In genomic region chr19:50473336-50473735, GRCh38 we compare ENCODE assay signal across 14 cellular contexts. TPM values are rescaled to one million over a fixed set of nuclear protein-coding genes. Genes with fewer than 3 reads are reported as not detected.
DNase-seq lines count a peak whose midpoint lies in the region; ATAC-seq and TF ChIP-seq lines count a peak whose summit lies in the region.
"Not testable (repeated sequence)": the region's sequence is repeated elsewhere in the genome, so short reads cannot be mapped to it uniquely, and the experiment has no call there.
"Had no signal": no experiment of that assay in that cellular context is flagged by ENCODE, and none has a peak within 500 bp of the region (broad histone marks: within the 10 kb centered on the region; RNA-seq: fewer than 3 reads in every experiment).

No MANE protein-coding gene starts in this region.

- CTCF ChIA-PET in CD4-positive, alpha-beta memory T cell (lab: Charles Lee; ENCODE audit: partially characterized antibody): interaction anchor here (1.2 to 1.5 kb wide), 3 partner anchors 11 to 115 kb away, joined by 3 to 7 read pairs (median 3); no protein-coding TSS in a partner anchor
- CTCF ChIA-PET in RWPE1 (lab: Yijun Ruan, JAX): interaction anchor here (0.7 kb wide), 2 partner anchors 326 to 1322 kb away, joined by 3 to 9 read pairs; partner anchors contain the start of gene FPR3
- CTCF ChIA-PET in activated B cell treated with CpG ODN at 0.5 μM for 24 hours (lab: Charles Lee): interaction anchor here (0.5 to 0.7 kb wide), 2 partner anchors 24 to 449 kb away, joined by 3 to 4 read pairs; no protein-coding TSS in a partner anchor

- peaks cover 5 to 18% of the 10 kb centered on the region in 2 donors for H3K36me3 Mint-ChIP-seq in CD4-positive, alpha-beta memory T cell
- H3K36me3 Mint-ChIP-seq in IgD-negative memory B cell: not testable (repeated sequence)
- H3K36me3 Mint-ChIP-seq in activated B cell treated with CpG ODN at 0.5 μM for 24 hours (ENCODE audit: low read depth): peaks cover 13% of the 10 kb centered on the region
- H3K36me3 Mint-ChIP-seq in central memory CD8-positive, alpha-beta T cell (ENCODE audit: insufficient read depth): peaks cover 22% of the 10 kb centered on the region
- peaks cover 34% of the 10 kb centered on the region for H3K36me3 Mint-ChIP-seq in stimulated activated effector memory CD8-positive, alpha-beta T cell treated with anti-CD3 and anti-CD28 coated beads, Interleukin-12 subunit alpha, Interleukin-12 subunit beta, amount 100 ng/mL, for 72 hours

- H3K27ac Mint-ChIP-seq in CD4-positive, alpha-beta memory T cell: peak overlapping the region in 6 of 7 donors; percentile 15 to 79 (median 48)
- H3K27ac Mint-ChIP-seq in IgD-negative memory B cell (peak overlapping the region; percentile 16 to 74 (median 59)), activated B cell treated with CpG ODN at 0.5 μM for 24 hours (peak overlapping the region; percentile 16)
- H3K27ac Mint-ChIP-seq in central memory CD8-positive, alpha-beta T cell (ENCODE audit: low read depth): peak overlapping the region; percentile 4
- peak overlapping the region; percentile 21 for H3K27ac Mint-ChIP-seq in stimulated activated effector memory CD8-positive, alpha-beta T cell treated with anti-CD3 and anti-CD28 coated beads, Interleukin-12 subunit alpha, Interleukin-12 subunit beta, amount 100 ng/mL, for 72 hours

- DNase-seq in CD4-positive, alpha-beta memory T cell; RWPE1 (ENCODE audit: low spot score); activated B cell treated with CpG ODN at 0.5 μM for 24 hours; central memory CD8-positive, alpha-beta T cell (ENCODE audit: low spot score in 2 of 2); stimulated activated effector memory CD8-positive, alpha-beta T cell treated with anti-CD3 and anti-CD28 coated beads, Interleukin-12 subunit alpha, Interleukin-12 subunit beta, amount 100 ng/mL, for 72 hours (ENCODE audit: low spot score in 2 of 2): not testable (repeated sequence)
- DNase-seq in kidney tubule cell (ENCODE audit: low spot score): peak; percentile 24

- TF ChIP-seq CTCF in RWPE1 (conservative IDR thresholded peaks at IDR 0.05; ENCODE audit: low read depth); activated B cell treated with CpG ODN at 0.5 μM for 24 hours (IDR thresholded peaks at IDR 0.05): not testable (repeated sequence)

- POLR2A ChIA-PET in CD4-positive, alpha-beta memory T cell (lab: Charles Lee; ENCODE audit: partially characterized antibody): interaction anchor here (0.7 kb wide), 1 partner anchor 680 kb away, joined by 3 read pairs; no protein-coding TSS in a partner anchor
- POLR2A ChIA-PET in RWPE1 (lab: Yijun Ruan, JAX; ENCODE audit: low non-redundant PET): not testable (repeated sequence)
- POLR2A ChIA-PET in activated B cell treated with CpG ODN at 0.5 μM for 24 hours (lab: Charles Lee): interaction anchor here (0.9 to 1.6 kb wide), 3 partner anchors 38 to 116 kb away, joined by 5 to 8 read pairs (median 5); partner anchors contain the start of genes JOSD2 and SPIB

- ATAC-seq in activated B cell treated with CpG ODN at 0.5 μM for 24 hours (ENCODE audit: low read depth); central memory CD8-positive, alpha-beta T cell (replicated peaks; ENCODE audit: extremely low read depth, poor library complexity, severe bottlenecking); stimulated activated effector memory CD8-positive, alpha-beta T cell treated with anti-CD3 and anti-CD28 coated beads, Interleukin-12 subunit alpha, Interleukin-12 subunit beta, amount 100 ng/mL, for 72 hours: not testable (repeated sequence)

- H3K4me1 ChIP-seq in CD4-positive, alpha-beta memory T cell (ENCODE audit: insufficient read depth, low read length): peaks cover 16% of the 10 kb centered on the region

- H3K27me3 ChIP-seq in CD4-positive, alpha-beta memory T cell (ENCODE audit: insufficient read depth, low read length): not testable (repeated sequence)

- H3K36me3 ChIP-seq in CD4-positive, alpha-beta memory T cell (ENCODE audit: insufficient read depth, low read length): not testable (repeated sequence)

- not testable (repeated sequence) for H3K27ac ChIP-seq in CD4-positive, alpha-beta memory T cell (ENCODE audit: low read depth, low read length)
- 0 out of 2 replicates have a peak overlapping the region, but pooled peaks have one; percentile 10 for H3K27ac ChIP-seq in RWPE1

- not testable (repeated sequence) for H3K4me3 Mint-ChIP-seq in CD4-positive, alpha-beta memory T cell; IgD-negative memory B cell; activated B cell treated with CpG ODN at 0.5 μM for 24 hours; central memory CD8-positive, alpha-beta T cell; stimulated activated effector memory CD8-positive, alpha-beta T cell treated with anti-CD3 and anti-CD28 coated beads, Interleukin-12 subunit alpha, Interleukin-12 subunit beta, amount 100 ng/mL, for 72 hours

- intact Hi-C loops in CD4-positive, alpha-beta memory T cell (cut with micrococcal nuclease); activated B cell treated with CpG ODN at 0.5 μM for 24 hours (cut with micrococcal nuclease): not testable (repeated sequence)

- H3K9me3 Mint-ChIP-seq in CD4-positive, alpha-beta memory T cell; IgD-negative memory B cell; activated B cell treated with CpG ODN at 0.5 μM for 24 hours; central memory CD8-positive, alpha-beta T cell; stimulated activated effector memory CD8-positive, alpha-beta T cell treated with anti-CD3 and anti-CD28 coated beads, Interleukin-12 subunit alpha, Interleukin-12 subunit beta, amount 100 ng/mL, for 72 hours: not testable (repeated sequence)

- H3K4me3 ChIP-seq in CD4-positive, alpha-beta memory T cell (ENCODE audit: low read length in 2 of 2): not testable (repeated sequence)

- H3K4me1 Mint-ChIP-seq in CD4-positive, alpha-beta memory T cell: peaks cover 10 to 32% (median 18%) of the 10 kb centered on the region in 4 donors
- H3K4me1 Mint-ChIP-seq in IgD-negative memory B cell (peaks cover 8 to 10% (median 10%) of the 10 kb centered on the region in 3 donors), activated B cell treated with CpG ODN at 0.5 μM for 24 hours (peaks cover 19% of the 10 kb centered on the region)
- peaks cover 28% of the 10 kb centered on the region for H3K4me1 Mint-ChIP-seq in central memory CD8-positive, alpha-beta T cell
- peaks cover 35% of the 10 kb centered on the region for H3K4me1 Mint-ChIP-seq in stimulated activated effector memory CD8-positive, alpha-beta T cell treated with anti-CD3 and anti-CD28 coated beads, Interleukin-12 subunit alpha, Interleukin-12 subunit beta, amount 100 ng/mL, for 72 hours

- H3K27me3 Mint-ChIP-seq in CD4-positive, alpha-beta memory T cell; IgD-negative memory B cell; activated B cell treated with CpG ODN at 0.5 μM for 24 hours: not testable (repeated sequence)
- H3K27me3 Mint-ChIP-seq in central memory CD8-positive, alpha-beta T cell: peaks cover 13% of the 10 kb centered on the region

- H3K9me3 ChIP-seq in CD4-positive, alpha-beta memory T cell (ENCODE audit: control insufficient read depth in 1 of 2, low read length in 2 of 2): not testable (repeated sequence)

RNA-seq across cellular contexts. Expression of gene EMC10, which starts 3.0 kb away (rescaled TPM):
- 10 to 100 TPM; 83.7 to 92.6 TPM for total RNA-seq in CD4-positive, alpha-beta memory T cell
- polyA plus RNA-seq in CD4-positive, alpha-beta memory T cell: 10 to 100 TPM in 1 of 2 donors, 1 to 10 TPM in 1; 7.8 to 10.1 TPM
- polyA plus RNA-seq in IgD-negative memory B cell: 8.7 TPM
- total RNA-seq in activated B cell treated with CpG ODN at 0.5 μM for 24 hours: 70.8 and 72.1 TPM in 2 replicates

RNA-seq across cellular contexts. Expression of gene GARIN5A, which starts 3.3 kb away (rescaled TPM):
- under 1 TPM in 1 of 2 experiments, not detected in 1; 0.61 TPM for total RNA-seq in CD4-positive, alpha-beta memory T cell
- polyA plus RNA-seq in CD4-positive, alpha-beta memory T cell: under 1 TPM; 0.39 to 0.44 TPM
- polyA plus RNA-seq in IgD-negative memory B cell: 0.53 TPM
- 0.29 and 0.67 TPM in 2 replicates for total RNA-seq in activated B cell treated with CpG ODN at 0.5 μM for 24 hours
- total RNA-seq: IMR-90 had no signal

RNA-seq across cellular contexts. Expression of gene JOSD2, which starts 37.7 kb away (rescaled TPM):
- total RNA-seq in CD4-positive, alpha-beta memory T cell: 10 to 100 TPM; 29.5 to 35.8 TPM
- 10 to 100 TPM; 22.4 to 28.0 TPM for polyA plus RNA-seq in CD4-positive, alpha-beta memory T cell
- polyA plus RNA-seq in IgD-negative memory B cell: 15.0 TPM
- 21.0 and 23.7 TPM in 2 replicates for total RNA-seq in activated B cell treated with CpG ODN at 0.5 μM for 24 hours

RNA-seq across cellular contexts. Expression of gene ASPDH, which starts 40.4 kb away (rescaled TPM):
- total RNA-seq in CD4-positive, alpha-beta memory T cell: not detected
- polyA plus RNA-seq in CD4-positive, alpha-beta memory T cell: not detected
- polyA plus RNA-seq in IgD-negative memory B cell: not detected
- total RNA-seq in activated B cell treated with CpG ODN at 0.5 μM for 24 hours: not detected in 2 replicates
- total RNA-seq: A172; CD4-positive, alpha-beta T cell; Daoy; GM23338; HFFc6; IMR-90 had no signal
- polyA plus RNA-seq: BJ, GM23338, IMR-90 had no signal

RNA-seq across cellular contexts. Expression of gene MYBPC2, which starts 40.6 kb away (rescaled TPM):
- total RNA-seq in CD4-positive, alpha-beta memory T cell: not detected
- polyA plus RNA-seq in CD4-positive, alpha-beta memory T cell: under 1 TPM in 1 of 2 donors, not detected in 1; 0.10 TPM
- 1.3 TPM for polyA plus RNA-seq in IgD-negative memory B cell
- total RNA-seq in activated B cell treated with CpG ODN at 0.5 μM for 24 hours: 1.1 and 1.4 TPM in 2 replicates
- total RNA-seq: A172, Daoy, HFFc6, IMR-90 had no signal
- polyA plus RNA-seq: BJ, IMR-90 had no signal

Comparison
In these comparisons a context has a peak if more than half of its experiments do, and no peak if none do; other contexts are left out.
1. H3K27ac Mint-ChIP-seq: peak in every context shown above with its lines; median percentile 59 in IgD-negative memory B cell; 48 in CD4-positive, alpha-beta memory T cell; 21 in stimulated activated effector memory CD8-positive, alpha-beta T cell treated with anti-CD3 and anti-CD28 coated beads, Interleukin-12 subunit alpha, Interleukin-12 subunit beta, amount 100 ng/mL, for 72 hours; 16 in activated B cell treated with CpG ODN at 0.5 μM for 24 hours; 4 in central memory CD8-positive, alpha-beta T cell.